ENCODE assay signal across 1 cellular context in genomic region chr4:56978750-56979303, GRCh38.
TF ChIP-seq lines count a peak whose summit lies in the region.

TSS of gene POLR2B (plus strand) at chr4:56978896. CDS start at chr4:56978986, 90 bp downstream.

TF ChIP-seq in HepG2, 621 proteins besides CTCF, POLR2A, EP300 and RAD21 (continued from another document and continues in another):
- no peak for TF ChIP-seq ATF6 (CRISPR knock-in tag; conservative IDR thresholded peaks at IDR 0.05)
- peak; percentile 96 for TF ChIP-seq PHF8 (CRISPR knock-in tag; IDR thresholded peaks at IDR 0.05)
- no peak for TF ChIP-seq ZKSCAN1 (IDR thresholded peaks at IDR 0.05; ENCODE audit: low read length)
- no peak for TF ChIP-seq ZMYM3 (CRISPR knock-in tag; IDR thresholded peaks at IDR 0.05)
- TF ChIP-seq ZBTB43 (CRISPR knock-in tag; conservative IDR thresholded peaks at IDR 0.05) = no peak
- no peak for TF ChIP-seq E2F2 (CRISPR knock-in tag; IDR thresholded peaks at IDR 0.05; ENCODE audit: borderline replicate concordance)
- no peak for TF ChIP-seq ZNF703 (CRISPR knock-in tag; IDR thresholded peaks at IDR 0.05; ENCODE audit: borderline replicate concordance)
- peak; percentile 84 for TF ChIP-seq ATF1 (CRISPR knock-in tag; IDR thresholded peaks at IDR 0.05)
- TF ChIP-seq AHDC1 (CRISPR knock-in tag; IDR thresholded peaks at IDR 0.05; ENCODE audit: borderline replicate concordance) = no peak
- peak; percentile 32; the same call in 1 of the 2 replicates for TF ChIP-seq ZNF709 (CRISPR knock-in tag; IDR thresholded peaks at IDR 0.05)
- TF ChIP-seq GFI1 (CRISPR knock-in tag; IDR thresholded peaks at IDR 0.05; ENCODE audit: borderline replicate concordance) = no peak
- TF ChIP-seq MXI1 (IDR thresholded peaks at IDR 0.05; ENCODE audit: borderline replicate concordance, low read depth, low read length) = peak; percentile 91; the same call in 2 of the 3 replicates
- no peak for TF ChIP-seq ZNF251 (CRISPR knock-in tag; IDR thresholded peaks at IDR 0.05)
- 0 out of 2 replicates have a peak, but pooled peaks have one; percentile 32 for TF ChIP-seq BATF2 (CRISPR knock-in tag; IDR thresholded peaks at IDR 0.05)
- no peak for TF ChIP-seq GTF2F1 (IDR thresholded peaks at IDR 0.05; ENCODE audit: low read length)
- TF ChIP-seq ZNF740 (CRISPR knock-in tag; IDR thresholded peaks at IDR 0.05) = no peak
- peak; percentile 15; the same call in 1 of the 2 replicates for TF ChIP-seq GABPA (IDR thresholded peaks at IDR 0.05; ENCODE audit: low read depth, low read length)
- TF ChIP-seq GABPA (CRISPR knock-in tag; IDR thresholded peaks at IDR 0.05; ENCODE audit: low read depth) = peak; percentile 82
- TF ChIP-seq FOXC1 (CRISPR knock-in tag; IDR thresholded peaks at IDR 0.05; ENCODE audit: borderline replicate concordance) = no peak; the same call in 1 of the 2 replicates
- TF ChIP-seq TIGD3 (CRISPR knock-in tag; IDR thresholded peaks at IDR 0.05; ENCODE audit: borderline replicate concordance) = no peak
- TF ChIP-seq ZNF331 (CRISPR knock-in tag; IDR thresholded peaks at IDR 0.05) = peak; percentile 27; the same call in 1 of the 2 replicates
- TF ChIP-seq ZNF510 (CRISPR knock-in tag; IDR thresholded peaks at IDR 0.05; ENCODE audit: low read depth) = 0 out of 2 replicates have a peak, but pooled peaks have one; percentile 43
- TF ChIP-seq ZBTB37 (CRISPR knock-in tag; IDR thresholded peaks at IDR 0.05) = no peak
- TF ChIP-seq ZNF616 (CRISPR knock-in tag; IDR thresholded peaks at IDR 0.05; ENCODE audit: low read depth) = peak; percentile 72; the same call in 1 of the 2 replicates
- TF ChIP-seq ZSCAN21 (CRISPR knock-in tag; IDR thresholded peaks at IDR 0.05; ENCODE audit: borderline replicate concordance) = no peak
- TF ChIP-seq ZFP1 (CRISPR knock-in tag; IDR thresholded peaks at IDR 0.05) = no peak
- TF ChIP-seq SIN3A (IDR thresholded peaks at IDR 0.05; ENCODE audit: borderline replicate concordance, low read depth, low read length) = peak; percentile 87; the same call in 1 of the 2 replicates
- no peak for TF ChIP-seq ZNF777 (CRISPR knock-in tag; IDR thresholded peaks at IDR 0.05)
- TF ChIP-seq ZNF160 (CRISPR knock-in tag; IDR thresholded peaks at IDR 0.05) = no peak
- TF ChIP-seq ZNF788 (CRISPR knock-in tag; IDR thresholded peaks at IDR 0.05; ENCODE audit: borderline replicate concordance) = no peak
- no peak for TF ChIP-seq SP4 (CRISPR knock-in tag; IDR thresholded peaks at IDR 0.05)
- no peak; the same call in 1 of the 2 replicates for TF ChIP-seq SP2 (CRISPR knock-in tag; IDR thresholded peaks at IDR 0.05)
- no peak for TF ChIP-seq FLYWCH1 (CRISPR knock-in tag; IDR thresholded peaks at IDR 0.05)
- TF ChIP-seq ZNF556 (CRISPR knock-in tag; IDR thresholded peaks at IDR 0.05; ENCODE audit: borderline replicate concordance) = no peak
- no peak; the same call in 1 of the 2 replicates for TF ChIP-seq ZBTB26 (CRISPR knock-in tag; IDR thresholded peaks at IDR 0.05; ENCODE audit: borderline replicate concordance)
- no peak for TF ChIP-seq TAF15 (IDR thresholded peaks at IDR 0.05; ENCODE audit: low read depth, low read length, poor library complexity, severe bottlenecking)
- no peak for TF ChIP-seq ZNF577 (CRISPR knock-in tag; IDR thresholded peaks at IDR 0.05; ENCODE audit: borderline replicate concordance, low read depth)
- peak; percentile 77 for TF ChIP-seq TEAD3 (CRISPR knock-in tag; optimal IDR thresholded peaks at IDR 0.05; ENCODE audit: borderline replicate concordance)
- TF ChIP-seq ZNF790 (CRISPR knock-in tag; IDR thresholded peaks at IDR 0.05; ENCODE audit: borderline replicate concordance) = 0 out of 2 replicates have a peak, but pooled peaks have one; percentile 27
- TF ChIP-seq BRF2 (CRISPR knock-in tag; IDR thresholded peaks at IDR 0.05) = no peak
- no peak for TF ChIP-seq U2AF1 (optimal IDR thresholded peaks at IDR 0.05; ENCODE audit: low read depth, low read length)
- TF ChIP-seq ZNF780A (CRISPR knock-in tag; IDR thresholded peaks at IDR 0.05) = no peak
- peak; percentile 48 for TF ChIP-seq YY1 (IDR thresholded peaks at IDR 0.05; ENCODE audit: insufficient read depth, insufficient replicate concordance, low read depth, low read length)
- no peak for TF ChIP-seq HNF4A (CRISPR knock-in tag; IDR thresholded peaks at IDR 0.05)
- TF ChIP-seq TOE1 (CRISPR knock-in tag; IDR thresholded peaks at IDR 0.05) = no peak
- no peak for TF ChIP-seq ZNF282 (IDR thresholded peaks at IDR 0.05; ENCODE audit: partially characterized antibody)
- no peak for TF ChIP-seq NPAS2 (CRISPR knock-in tag; IDR thresholded peaks at IDR 0.05; ENCODE audit: borderline replicate concordance)
- no peak for TF ChIP-seq ZNF619 (CRISPR knock-in tag; IDR thresholded peaks at IDR 0.05)
- TF ChIP-seq ZNF550 (CRISPR knock-in tag; IDR thresholded peaks at IDR 0.05; ENCODE audit: borderline replicate concordance) = no peak
- TF ChIP-seq ZNF260 (CRISPR knock-in tag; IDR thresholded peaks at IDR 0.05; ENCODE audit: borderline replicate concordance, low read depth) = no peak
- no peak for TF ChIP-seq JDP2 (CRISPR knock-in tag; IDR thresholded peaks at IDR 0.05; ENCODE audit: borderline replicate concordance)
